Comparison of ENCODE assay signal across 8 cellular contexts in genomic region chr14:20683896-20684661, GRCh38. TPM values are rescaled to one million over a fixed set of nuclear protein-coding genes. Genes with fewer than 3 reads are reported as not detected.
DNase-seq lines count a peak whose midpoint lies in the region; ATAC-seq and TF ChIP-seq lines count a peak whose summit lies in the region.

Gene RNASE4 (plus strand): TSS chr14:20684560. CDS start chr14:20699372, 14,812 bp downstream.

- H3K27ac Mint-ChIP-seq in stimulated activated naive CD8-positive, alpha-beta T cell treated with anti-CD3 and anti-CD28 coated beads, Interleukin-15, amount 100 ng/mL, for 72 hours: peak within 1 kb of the TSS in 1 of 2 donors; percentile 74

- peak; percentile 23 for ATAC-seq in GM19023 (IDR thresholded peaks at IDR 0.05; ENCODE audit: unreplicated experiment)
- peak; percentile 54 for ATAC-seq in foreskin keratinocyte
- ATAC-seq in stimulated activated naive CD8-positive, alpha-beta T cell treated with anti-CD3 and anti-CD28 coated beads, Interleukin-15, amount 100 ng/mL, for 72 hours: peak; percentile 52

- H3K4me1 ChIP-seq in foreskin keratinocyte: no peaks in the 10 kb centered on the region
- H3K4me1 ChIP-seq in neuron (ENCODE audit: insufficient read depth, low read length): peaks cover 19% of the 10 kb centered on the region

- peaks cover 9% of the 10 kb centered on the region for H3K4me1 Mint-ChIP-seq in stimulated activated naive CD8-positive, alpha-beta T cell treated with anti-CD3 and anti-CD28 coated beads, Interleukin-15, amount 100 ng/mL, for 72 hours

- DNase-seq in AG20443 (ENCODE audit: low spot score) (peak; percentile 81), HL-60 (ENCODE audit: low read depth in 1 of 2, low spot score in 1 of 2) (peak; percentile 75 to 85), activated gamma-delta T cell treated with Interleukin-2 at 50 U/mL for 16 hours (peak; percentile 78), foreskin keratinocyte (peak; percentile 82 to 89)
- DNase-seq in stimulated activated naive CD8-positive, alpha-beta T cell treated with anti-CD3 and anti-CD28 coated beads, Interleukin-15, amount 100 ng/mL, for 72 hours: peak; percentile 81 to 82

- H2AFZ ChIP-seq in neuron (ENCODE audit: low read depth, low read length): peak within 1 kb of the TSS; percentile 86

- H3K27ac ChIP-seq in HL-60 (replicated peaks): peak within 1 kb of the TSS; percentile 55
- peak within 1 kb of the TSS; percentile 84 for H3K27ac ChIP-seq in foreskin keratinocyte

- no peaks in the 10 kb centered on the region for H3K27me3 ChIP-seq in HL-60 (ENCODE audit: insufficient read depth, poor library complexity, severe bottlenecking)
- H3K27me3 ChIP-seq in foreskin keratinocyte: no peaks in the 10 kb centered on the region
- H3K27me3 ChIP-seq in neuron (ENCODE audit: insufficient read depth, low read length): no peaks in the 10 kb centered on the region

- TF ChIP-seq POLR2A in Raji (IDR thresholded peaks at IDR 0.05; ENCODE audit: insufficient read depth, low read depth, low read length): peak; percentile 67

- H3K36me3 ChIP-seq in neuron (ENCODE audit: insufficient read depth, low read length): no peaks in the 10 kb centered on the region

- H3K4me3 ChIP-seq in HL-60 (replicated peaks; ENCODE audit: insufficient read depth, low read length) (peak within 1 kb of the TSS; percentile 93), neuron (ENCODE audit: low read length) (peak within 1 kb of the TSS; percentile 76)

- no peaks in the 10 kb centered on the region for H3K27me3 Mint-ChIP-seq in stimulated activated naive CD8-positive, alpha-beta T cell treated with anti-CD3 and anti-CD28 coated beads, Interleukin-15, amount 100 ng/mL, for 72 hours

- no peaks in the 10 kb centered on the region for H3K9me3 Mint-ChIP-seq in stimulated activated naive CD8-positive, alpha-beta T cell treated with anti-CD3 and anti-CD28 coated beads, Interleukin-15, amount 100 ng/mL, for 72 hours

- H3K4me3 Mint-ChIP-seq in stimulated activated naive CD8-positive, alpha-beta T cell treated with anti-CD3 and anti-CD28 coated beads, Interleukin-15, amount 100 ng/mL, for 72 hours: no peak within 1 kb of the TSS

- no peak for TF ChIP-seq CTCF in HL-60 (IDR thresholded peaks at IDR 0.05; ENCODE audit: insufficient read depth, low read length)
- TF ChIP-seq CTCF in foreskin keratinocyte (conservative IDR thresholded peaks at IDR 0.05): no peak

- H3K9me3 ChIP-seq in neuron (ENCODE audit: low read length): no peaks in the 10 kb centered on the region

RNA-seq across cellular contexts. Expression of gene RNASE4, which starts in this region (rescaled TPM):
- total RNA-seq in foreskin keratinocyte: 3.3 and 6.5 TPM in 2 replicates
- 3.0 and 5.5 TPM in 2 replicates for polyA plus RNA-seq in foreskin keratinocyte

Comparison
In these comparisons a context has a peak if more than half of its experiments do, and no peak if none do; other contexts are left out.
1. Peak in every context shown above with its lines: DNase-seq, ATAC-seq, H3K4me3 ChIP-seq and H3K27ac ChIP-seq.